ENCODE assay signal across 20 cellular contexts in genomic region chr5:148666353-148666752, GRCh38. TPM values are rescaled to one million over a fixed set of nuclear protein-coding genes. Genes with fewer than 3 reads are reported as not detected.
DNase-seq lines count a peak whose midpoint lies in the region; ATAC-seq and TF ChIP-seq lines count a peak whose summit lies in the region.
"Had no signal": no experiment of that assay in that cellular context is flagged by ENCODE, and none has a peak within 500 bp of the region (broad histone marks: within the 10 kb centered on the region; RNA-seq: fewer than 3 reads in every experiment).

No MANE protein-coding gene starts in this region.

- H3K36me3 ChIP-seq in IMR-90 (ENCODE audit: control insufficient read depth, insufficient read depth, low read length) = no peaks in the 10 kb centered on the region
- no peaks in the 10 kb centered on the region for H3K36me3 ChIP-seq in adipocyte (ENCODE audit: control insufficient read depth, insufficient read depth, low read length, severe bottlenecking)

- intact Hi-C loops in IMR-90 (cut with micrococcal nuclease) = no loop called here

- H3K56ac ChIP-seq in IMR-90 (ENCODE audit: extremely low read depth, insufficient read depth, low read length) = no peak overlapping the region

- H3K4me3 Mint-ChIP-seq in WTC11 = no peak overlapping the region
- H3K4me3 Mint-ChIP-seq: CD4-positive, CD25-positive, alpha-beta regulatory T cell had no signal

- H3K27ac ChIP-seq in IMR-90 (ENCODE audit: insufficient read depth, low read length) = no peak overlapping the region

- TF ChIP-seq POLR2A in IMR-90 (IDR thresholded peaks at IDR 0.05; ENCODE audit: low read depth, low read length) = no peak

- H3K23ac ChIP-seq in IMR-90 (ENCODE audit: low read depth, low read length) = no peak overlapping the region

- no peak for ATAC-seq in IMR-90 (ENCODE audit: low read depth)
- no peak for ATAC-seq in WTC11
- no peak for ATAC-seq in GM18870 (IDR thresholded peaks at IDR 0.05; ENCODE audit: unreplicated experiment)

- no peak overlapping the region for H2AK5ac ChIP-seq in IMR-90 (ENCODE audit: low read depth, low read length)

- H3K27me3 ChIP-seq in IMR-90 (ENCODE audit: control insufficient read depth, insufficient read depth, low read length) (no peaks in the 10 kb centered on the region), adipocyte (replicated peaks; ENCODE audit: control insufficient read depth, insufficient read depth, low read length) (peaks cover 13% of the 10 kb centered on the region)

- POLR2A ChIA-PET in IMR-90 (lab: Charles Lee; ENCODE audit: unreplicated experiment) (no interaction called here), WTC11 (lab: Charles Lee) (no interaction called here), GM10248 (lab: Yijun Ruan, JAX) (no interaction called here)

- CTCF ChIA-PET in IMR-90 (lab: Yijun Ruan, JAX) = interaction anchor here (0.5 to 0.9 kb wide), 2 partner anchors 65 to 224 kb away, joined by 3 to 4 read pairs; no protein-coding TSS in a partner anchor
- CTCF ChIA-PET in WTC11 (lab: Charles Lee) = interaction anchor here (1.5 kb wide), 1 partner anchor 64 kb away, joined by 5 read pairs; no protein-coding TSS in a partner anchor
- CTCF ChIA-PET in GM10248 (lab: Yijun Ruan, JAX) = interaction anchor here (1.0 to 2.8 kb wide), 3 partner anchors 9 to 11 kb away, joined by 3 to 10 read pairs (median 3); no protein-coding TSS in a partner anchor

- DNase-seq in EH (ENCODE audit: low read depth) = peak; percentile 4
- DNase-seq in IMR-90 = peak; percentile 1
- peak; percentile 2 for DNase-seq in adipocyte (ENCODE audit: low read depth)
- DNase-seq in left kidney (ENCODE audit: low read depth, low spot score) = peak; percentile 36
- no peak for DNase-seq in epidermal melanocyte (ENCODE audit: insufficient read length, low spot score)
- DNase-seq in WTC11 (ENCODE audit: low spot score) = no peak
- no peak for DNase-seq in GM10248 (ENCODE audit: extremely low spot score)
- DNase-seq: Caco-2; CD4-positive, CD25-positive, alpha-beta regulatory T cell; DMS153; EL; HCEC 1CT; Karpas-422; NCI-H1105 treated with DMSO at 0.1 percent for 48 hours; NCI-H1694 treated with DMSO at 0.1 percent for 48 hours; NCI-H2107; NCI-H2227 treated with DMSO at 0.1 percent for 48 hours; NCI-H524 treated with DMSO at 0.1 percent for 48 hours; SHP77 had no signal

- H4K20me1 ChIP-seq in IMR-90 (ENCODE audit: insufficient read depth, low read length) = no peaks in the 10 kb centered on the region

- no peak overlapping the region for H2AK9ac ChIP-seq in IMR-90 (replicated peaks; ENCODE audit: low read depth, low read length, poor library complexity)

- H3K14ac ChIP-seq in IMR-90 (replicated peaks; ENCODE audit: low read depth, low read length) = no peak overlapping the region

- H4K5ac ChIP-seq in IMR-90 (ENCODE audit: low read depth, low read length) = no peak overlapping the region

- TF ChIP-seq CTCF in IMR-90 (conservative IDR thresholded peaks at IDR 0.05; ENCODE audit: low read depth, low read length) (no peak), WTC11 (IDR thresholded peaks at IDR 0.05) (no peak), GM10248 (IDR thresholded peaks at IDR 0.05; ENCODE audit: control extremely low read depth, extremely low read depth, low read depth, missing control alignments) (no peak)

- no peaks in the 10 kb centered on the region for H3K79me1 ChIP-seq in IMR-90 (ENCODE audit: low read depth in 1 of 2, low read length in 2 of 2)

- no peaks in the 10 kb centered on the region for H3K27me3 Mint-ChIP-seq in WTC11 (ENCODE audit: low read depth)
- H3K27me3 Mint-ChIP-seq: CD4-positive, CD25-positive, alpha-beta regulatory T cell had no signal

- no peak overlapping the region for H2BK20ac ChIP-seq in IMR-90 (ENCODE audit: low read depth, low read length)

- H2BK5ac ChIP-seq in IMR-90 (ENCODE audit: low read depth, low read length, poor library complexity, severe bottlenecking) = no peak overlapping the region

- H3K9me3 ChIP-seq in IMR-90 (ENCODE audit: control insufficient read depth, insufficient read depth, low read length) (no peaks in the 10 kb centered on the region), adipocyte (ENCODE audit: control insufficient read depth, low read length) (no peaks in the 10 kb centered on the region)
- H3K9me3 ChIP-seq: Caco-2 had no signal

- H4K91ac ChIP-seq in IMR-90 (ENCODE audit: insufficient read depth, low read depth, low read length) = no peak overlapping the region

- no peak overlapping the region for H3K9ac ChIP-seq in IMR-90 (ENCODE audit: low read depth, low read length)
- H3K9ac ChIP-seq in adipocyte (ENCODE audit: low read length) = no peak overlapping the region

- H3K4me1 ChIP-seq in IMR-90 (ENCODE audit: control insufficient read depth, insufficient read depth, low read length) (no peaks in the 10 kb centered on the region), adipocyte (ENCODE audit: control insufficient read depth, insufficient read depth, low read length) (no peaks in the 10 kb centered on the region)
- H3K4me1 ChIP-seq: Caco-2 had no signal

- H3K9me3 Mint-ChIP-seq in WTC11 = peaks cover under 1% of the 10 kb centered on the region; the same call in 1 of the 2 replicates

- no peak overlapping the region for H3K18ac ChIP-seq in IMR-90 (ENCODE audit: low read depth, low read length)

- TF ChIP-seq RAD21 in IMR-90 (IDR thresholded peaks at IDR 0.05; ENCODE audit: low read length) = no peak

- no peak overlapping the region for H3K4me2 ChIP-seq in IMR-90 (ENCODE audit: low read depth, low read length)

- no peaks in the 10 kb centered on the region for H3K36me3 Mint-ChIP-seq in WTC11
- H3K36me3 Mint-ChIP-seq: CD4-positive, CD25-positive, alpha-beta regulatory T cell had no signal

- no TSS peak for BruUV-seq in IMR-90 (replicated peaks; lab: Mats Ljungman, UMichigan)

- H2BK120ac ChIP-seq in IMR-90 (ENCODE audit: low read depth, low read length) = no peak overlapping the region

- no peaks in the 10 kb centered on the region for H3K9me1 ChIP-seq in IMR-90 (ENCODE audit: insufficient read depth, low read length)

- no peak overlapping the region for H3K4ac ChIP-seq in IMR-90 (ENCODE audit: low read depth, low read length)

- H3K4me1 Mint-ChIP-seq in WTC11 = no peaks in the 10 kb centered on the region
- H3K4me1 Mint-ChIP-seq: CD4-positive, CD25-positive, alpha-beta regulatory T cell had no signal

- H2BK15ac ChIP-seq in IMR-90 (ENCODE audit: low read depth, low read length) = no peak overlapping the region

- in situ Hi-C loops in IMR-90 (cut with MboI; ENCODE audit: low sequenced_read_pairs) = no loop called here

- dilution Hi-C loops in IMR-90 (cut with HindIII; ENCODE audit: low sequenced_read_pairs, unreplicated experiment) = no loop called here

- no peak overlapping the region for H2AFZ ChIP-seq in IMR-90 (replicated peaks; ENCODE audit: low read length, poor library complexity)

- no peak overlapping the region for H3K27ac Mint-ChIP-seq in WTC11
- H3K27ac Mint-ChIP-seq: CD4-positive, CD25-positive, alpha-beta regulatory T cell had no signal

- H3K4me3 ChIP-seq in IMR-90 (ENCODE audit: insufficient read depth, low read depth, low read length) (no peak overlapping the region), adipocyte (ENCODE audit: low read length) (no peak overlapping the region)

- no CpG with 5 or more reads among the region's 4 CpGs for WGBS in IMR-90 (ENCODE audit: extremely low coverage in 2 of 2, insufficient read length in 1 of 2), 2 experiments

- no peak overlapping the region for H4K8ac ChIP-seq in IMR-90 (ENCODE audit: low read depth in 2 of 2, low read length in 2 of 2)

TF ChIP-seq in IMR-90, 13 proteins besides CTCF, POLR2A, EP300 and RAD21 (continues in another document):
- TF ChIP-seq ELK1 (IDR thresholded peaks at IDR 0.05; ENCODE audit: borderline replicate concordance, low read depth, low read length) (no peak), BHLHE40 (IDR thresholded peaks at IDR 0.05; ENCODE audit: low read depth, low read length) (no peak)

TF ChIP-seq in WTC11, 78 proteins besides CTCF, POLR2A, EP300 and RAD21 (continues in another document):
- TF ChIP-seq NFE2L1 (CRISPR knock-in tag; IDR thresholded peaks at IDR 0.05) = no peak
- no peak for TF ChIP-seq MAX (CRISPR knock-in tag; IDR thresholded peaks at IDR 0.05)
- TF ChIP-seq HMGA2 (CRISPR knock-in tag; IDR thresholded peaks at IDR 0.05) = no peak
- TF ChIP-seq IRF1 (CRISPR knock-in tag; IDR thresholded peaks at IDR 0.05) = no peak
- TF ChIP-seq EMX1 (CRISPR knock-in tag; IDR thresholded peaks at IDR 0.05) = no peak
- TF ChIP-seq GRHL2 (CRISPR knock-in tag; IDR thresholded peaks at IDR 0.05; ENCODE audit: insufficient replicate concordance, severe bottlenecking) = no peak
- no peak for TF ChIP-seq FOXP1 (CRISPR knock-in tag; IDR thresholded peaks at IDR 0.05; ENCODE audit: borderline replicate concordance)

RNA-seq across cellular contexts. Expression of gene HTR4, which starts 12.0 kb away (rescaled TPM):
- total RNA-seq in IMR-90 (2012; rRNA removed) (not detected in 2 replicates), WTC11 (2021) (not detected in 3 replicates)
- polyA plus RNA-seq in IMR-90 (2012; rRNA removed) = not detected in 2 replicates
- polyA plus RNA-seq in IMR-90 (2012; cell fraction: cytosol; rRNA removed) = not detected in 2 replicates
- not detected in 2 replicates for polyA plus RNA-seq in IMR-90 (2012; cell fraction: nucleus; rRNA removed; ENCODE audit: low replicate concordance)
- total RNA-seq: Caco-2; CD4-positive, CD25-positive, alpha-beta regulatory T cell had no signal
- polyA plus RNA-seq: CD4-positive, CD25-positive, alpha-beta regulatory T cell had no signal

Comparison
In these comparisons a context has a peak if more than half of its experiments do, and no peak if none do; other contexts are left out.
1. DNase-seq: peak in EH (single experiment), IMR-90 (single experiment), adipocyte (single experiment) and left kidney (single experiment); none in epidermal melanocyte (single experiment), WTC11 (single experiment) and GM10248 (single experiment).